Comparison of ENCODE assay signal across 20 cellular contexts in the genomic region with DNA sequence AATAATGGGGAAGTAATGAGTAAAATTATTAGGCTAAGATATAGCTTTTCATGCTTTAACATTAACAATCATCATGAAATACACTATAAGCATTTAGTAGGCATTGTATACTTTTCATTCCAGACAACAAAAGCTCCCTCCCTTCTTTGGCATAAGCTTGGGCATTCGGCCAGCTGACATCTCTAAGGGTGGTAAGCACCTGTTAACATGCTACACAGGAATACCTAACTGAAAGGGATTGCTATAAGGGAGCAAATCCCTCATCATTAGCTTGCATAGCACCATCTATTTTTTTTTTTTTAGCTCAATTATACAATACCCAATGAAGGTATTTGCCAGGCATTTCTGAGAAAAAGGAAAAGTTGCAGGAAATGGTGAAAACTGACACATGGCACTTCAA. TPM values are rescaled to one million over a fixed set of nuclear protein-coding genes. Genes with fewer than 3 reads are reported as not detected.
DNase-seq lines count a peak whose midpoint lies in the region; ATAC-seq and TF ChIP-seq lines count a peak whose summit lies in the region.
"Had no signal": no experiment of that assay in that cellular context is flagged by ENCODE, and none has a peak within 500 bp of the region (broad histone marks: within the 10 kb centered on the region; RNA-seq: fewer than 3 reads in every experiment).

No MANE protein-coding gene starts in this region.

- WGBS in hepatocyte (ENCODE audit: low lambda C conversion rate, missing lambda C conversion rate), result 93% methylated on average over 1 of the region's 1 CpG

- H3K4me1 ChIP-seq in hepatocyte (ENCODE audit: insufficient read depth), result peaks cover 10% of the 10 kb centered on the region
- H3K4me1 ChIP-seq: Caco-2 had no signal

- H3K4me3 ChIP-seq in hepatocyte, result no peak overlapping the region
- H3K4me3 ChIP-seq: SK-N-MC had no signal

- DNase-seq in DMS79 treated with DMSO at 0.1 percent for 48 hours (lab: John Stamatoyannopoulos, UW) (peak; percentile 62), NCI-H1092 (lab: John Stamatoyannopoulos, UW) (peak; percentile 44), NCI-H345 treated with DMSO at 0.1 percent for 48 hours (lab: John Stamatoyannopoulos, UW; ENCODE audit: unreplicated experiment) (peak; percentile 65), hepatocyte (ENCODE audit: low spot score) (no peak), hippocampal formation (lab: John Stamatoyannopoulos, UW) (no peak)
- DNase-seq in activated CD4-positive, alpha-beta T cell treated with anti-CD3 and anti-CD28 coated beads for 48 hours, result no peak
- DNase-seq: activated CD4-positive, CD25-positive, alpha-beta regulatory T cell treated with anti-CD3 and anti-CD28 coated beads, Interleukin-2, amount 50 U/mL, for 72 hours; activated gamma-delta T cell; AML-193; anterior cingulate cortex; Caco-2; HCEC 1CT; IMR-90; MM.1S; nephron progenitor cell; OCI-M1; stimulated activated CD4-positive, alpha-beta T cell treated with anti-CD3 and anti-CD28 coated beads, Interleukin-2, amount 100 ng/mL, for 48 hours; T-helper 9 cell had no signal

- H2AFZ ChIP-seq in hepatocyte, result no peak overlapping the region

- no peak for TF ChIP-seq CTCF in hepatocyte (IDR thresholded peaks at IDR 0.05; ENCODE audit: poor library complexity)

- peaks cover 74% of the 10 kb centered on the region for H3K79me2 ChIP-seq in hepatocyte

- H4K20me1 ChIP-seq in hepatocyte (ENCODE audit: insufficient read depth, poor library complexity, severe bottlenecking), result no peaks in the 10 kb centered on the region

- no peak overlapping the region for H3K27ac ChIP-seq in hepatocyte
- H3K27ac ChIP-seq: SK-N-MC had no signal

- no peaks in the 10 kb centered on the region for H3K27me3 ChIP-seq in hepatocyte

- no peaks in the 10 kb centered on the region for H3K9me3 ChIP-seq in hepatocyte (ENCODE audit: low read depth)
- H3K9me3 ChIP-seq: Caco-2 had no signal

- ATAC-seq in HG03565 (IDR thresholded peaks at IDR 0.05; ENCODE audit: unreplicated experiment), result no peak

- H3K36me3 ChIP-seq in hepatocyte (replicated peaks; ENCODE audit: insufficient read depth, low read depth), result no peaks in the 10 kb centered on the region

- no peaks in the 10 kb centered on the region for H3K9me2 ChIP-seq in hepatocyte (replicated peaks; ENCODE audit: insufficient read depth)

- H3K4me2 ChIP-seq in hepatocyte, result peak overlapping the region; percentile 15

RNA-seq across cellular contexts. Expression of a gene that starts 16.6 kb away (rescaled TPM):
- total RNA-seq in hepatocyte, result 25.8 and 26.8 TPM in 2 replicates
- polyA plus RNA-seq in hepatocyte, result 27.7 and 28.1 TPM in 2 replicates

Comparison
In these comparisons a context has a peak if more than half of its experiments do, and no peak if none do; other contexts are left out.
1. DNase-seq: peak in DMS79 treated with DMSO at 0.1 percent for 48 hours (single experiment), NCI-H1092 (single experiment) and NCI-H345 treated with DMSO at 0.1 percent for 48 hours (single experiment); none in hepatocyte (single experiment), hippocampal formation (0 of 2) and activated CD4-positive, alpha-beta T cell treated with anti-CD3 and anti-CD28 coated beads for 48 hours (single experiment).